In the genomic region with DNA sequence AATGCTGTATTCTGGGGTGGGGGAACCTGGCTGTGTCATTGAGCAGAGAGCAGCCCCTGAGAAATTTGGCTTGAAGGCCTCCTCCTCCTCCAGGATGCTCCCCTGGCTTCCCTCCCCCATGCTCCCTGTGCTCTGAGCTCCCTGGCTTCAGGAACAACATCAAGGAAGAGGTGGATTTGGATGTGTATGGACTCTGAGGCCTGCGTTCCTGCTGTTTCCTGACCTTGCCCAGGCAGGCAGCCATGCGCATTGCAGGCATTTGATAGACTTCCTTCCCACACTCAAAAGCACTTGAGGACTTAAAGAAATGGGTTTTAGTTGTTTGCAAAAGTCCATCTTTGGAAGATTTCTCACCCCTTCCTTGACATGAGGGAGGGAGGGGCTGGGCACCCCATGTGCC, we compare ENCODE assay signal across 23 cellular contexts.
"Had no signal": no experiment of that assay in that cellular context is flagged by ENCODE, and none has a peak within 500 bp of the region (broad histone marks: within the 10 kb centered on the region; RNA-seq: fewer than 3 reads in every experiment).

No MANE protein-coding gene starts in this region.

- H3K4me2 ChIP-seq: PC-9 had no signal

- H3K4me3 ChIP-seq: PC-9, Peyer's patch, SJCRH30 had no signal

- ATAC-seq: Right ventricle myocardium inferior, SK-N-SH treated with all-trans-retinoic acid at 6 μM for 48 hours had no signal

- H3K4me1 ChIP-seq: Peyer's patch, SJCRH30 had no signal

- H3K27ac ChIP-seq: PC-9, Peyer's patch, SJCRH30 had no signal

- DNase-seq: KBM-7, MV-4-11, NCI-H1048, NCI-H1105, NCI-H1417, NCI-H146, NCI-H1694 treated with DMSO at 0.1 percent for 48 hours, NCI-H1930, NCI-H2081, NCI-H2107, NCI-H2171, NCI-H226, NCI-H446, NCI-H510A, NCI-H524 treated with DMSO at 0.1 percent for 48 hours, NCI-H69, NCI-H774, PC-9, Peyer's patch, SHP77 treated with DMSO at 0.1 percent for 48 hours, SJCRH30 had no signal

- H3K27me3 ChIP-seq: Peyer's patch had no signal

- H3K36me3 ChIP-seq: Peyer's patch, SJCRH30 had no signal

- H2AFZ ChIP-seq: PC-9 had no signal

- H3K9me3 ChIP-seq: Peyer's patch, SJCRH30 had no signal
